9 cellular contexts compared by ENCODE assay signal in the genomic region with DNA sequence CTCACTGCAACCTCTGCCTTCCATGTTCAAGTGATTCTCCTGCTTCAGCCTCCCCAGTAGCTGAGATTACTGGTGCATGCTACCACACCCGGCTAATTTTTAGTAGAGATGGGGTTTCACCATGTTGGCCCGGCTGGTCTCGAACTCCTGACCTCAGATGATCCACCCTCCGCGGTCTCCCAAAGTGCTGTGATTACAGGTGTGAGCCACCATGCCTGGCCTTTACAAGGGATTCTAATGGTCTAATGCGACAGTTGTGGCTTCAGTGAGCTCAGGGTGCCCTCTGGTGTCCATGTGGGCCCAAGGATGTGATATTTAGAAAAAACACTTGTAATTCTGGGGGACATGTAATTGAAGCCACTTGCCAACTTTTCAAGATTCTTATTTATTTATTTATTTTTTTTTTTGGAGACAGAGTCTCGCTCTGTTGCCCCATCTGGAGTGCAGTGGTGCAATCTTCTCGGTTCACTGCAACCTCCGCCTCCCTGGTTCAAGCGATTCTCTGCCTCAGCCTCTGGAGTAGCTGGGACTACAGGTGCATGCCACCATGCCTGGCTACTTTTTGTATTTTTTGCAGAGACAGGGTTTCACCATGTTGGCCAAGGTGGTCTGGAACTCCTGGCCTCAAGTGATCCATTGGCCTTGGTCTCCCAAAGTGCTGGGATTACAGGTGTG. TPM values are rescaled to one million over a fixed set of nuclear protein-coding genes. Genes with fewer than 3 reads are reported as not detected.
DNase-seq lines count a peak whose midpoint lies in the region; ATAC-seq and TF ChIP-seq lines count a peak whose summit lies in the region.
"Not testable (repeated sequence)": the region's sequence is repeated elsewhere in the genome, so short reads cannot be mapped to it uniquely, and the experiment has no call there.
"Had no signal": no experiment of that assay in that cellular context is flagged by ENCODE, and none has a peak within 500 bp of the region (broad histone marks: within the 10 kb centered on the region; RNA-seq: fewer than 3 reads in every experiment).

No MANE protein-coding gene starts in this region.

- in situ Hi-C loops in brain microvascular endothelial cell (cut with HindIII; ENCODE audit: low pct_ligation_motif_present, low sequenced_read_pairs) = not testable (repeated sequence)

- not testable (repeated sequence) for H3K4me1 ChIP-seq in right atrium auricular region, parathyroid adenoma
- peaks cover 8 to 22% (median 14%) of the 10 kb centered on the region in 4 donors for H3K4me1 ChIP-seq in upper lobe of left lung

- H3K9ac ChIP-seq in parathyroid adenoma = not testable (repeated sequence)

- H3K9me3 ChIP-seq in right atrium auricular region; parathyroid adenoma (ENCODE audit: control insufficient read depth, low read length); upper lobe of left lung: not testable (repeated sequence)

- TF ChIP-seq CTCF in brain microvascular endothelial cell (IDR thresholded peaks at IDR 0.05; ENCODE audit: low read depth, low read length, missing control alignments) (peak; percentile 75), right atrium auricular region (IDR thresholded peaks at IDR 0.05) (peak; percentile 27 to 70), parathyroid adenoma (IDR thresholded peaks at IDR 0.05) (peak; percentile 56), upper lobe of left lung (IDR thresholded peaks at IDR 0.05) (peak; percentile 34 to 71 (median 46))

- ATAC-seq in upper lobe of left lung (ENCODE audit: low FRiP score in 2 of 2) = peak; percentile 39 to 56

- not testable (repeated sequence) for H3K27me3 ChIP-seq in brain microvascular endothelial cell (replicated peaks); right atrium auricular region; parathyroid adenoma (ENCODE audit: control insufficient read depth, insufficient read depth, low read length); upper lobe of left lung

- H2AFZ ChIP-seq in parathyroid adenoma = not testable (repeated sequence)

- not testable (repeated sequence) for H3K79me2 ChIP-seq in parathyroid adenoma

- not testable (repeated sequence) for H3K4me2 ChIP-seq in parathyroid adenoma (ENCODE audit: low read length)

- 55 to 65% methylated on average over 10 of the region's 10 CpGs for WGBS in upper lobe of left lung, 2 donors

- not testable (repeated sequence) for H3K36me3 ChIP-seq in brain microvascular endothelial cell (replicated peaks); right atrium auricular region; parathyroid adenoma (ENCODE audit: control insufficient read depth, insufficient read depth, low read length); upper lobe of left lung

- not testable (repeated sequence) for TF ChIP-seq EP300 in upper lobe of left lung (IDR thresholded peaks at IDR 0.05)

- H3K27ac ChIP-seq in brain microvascular endothelial cell, right atrium auricular region, parathyroid adenoma, upper lobe of left lung: not testable (repeated sequence)

- not testable (repeated sequence) for H3K4me3 ChIP-seq in brain microvascular endothelial cell (ENCODE audit: low read depth, low read length); right atrium auricular region; parathyroid adenoma (ENCODE audit: low read depth, low read length); upper lobe of left lung

- not testable (repeated sequence) for TF ChIP-seq POLR2A in upper lobe of left lung (IDR thresholded peaks at IDR 0.05)

- peak; percentile 73 for DNase-seq in EL
- peak; percentile 79 for DNase-seq in LoVo (ENCODE audit: low spot score)
- peak; percentile 43 to 47 for DNase-seq in NOMO-1 (lab: John Stamatoyannopoulos, UW; ENCODE audit: unreplicated experiment in 2 of 2)
- DNase-seq in activated CD4-positive, alpha-beta T cell treated with anti-CD3 and anti-CD28 coated beads for 24 hours (ENCODE audit: low read depth in 2 of 2) = peak; percentile 42
- DNase-seq in brain microvascular endothelial cell = peak; percentile 67
- not testable (repeated sequence) for DNase-seq in right atrium auricular region (ENCODE audit: low spot score)
- DNase-seq in upper lobe of left lung = peak in 1 of 2 donors; percentile 71

RNA-seq across cellular contexts. Expression of gene POU5F1, which starts 22.1 kb away (rescaled TPM):
- not detected for total RNA-seq in right atrium auricular region
- total RNA-seq in upper lobe of left lung = 10 to 100 TPM in 2 of 6 donors, 1 to 10 TPM in 4; 4.1 to 13.6 (median 5.7) TPM
- total RNA-seq: posterior vena cava had no signal

RNA-seq across cellular contexts. Expression of gene TCF19, which starts 34.2 kb away (rescaled TPM):
- total RNA-seq in right atrium auricular region (1 to 10 TPM; 1.5 to 1.6 TPM), upper lobe of left lung (10 to 100 TPM in 1 of 6 donors, 1 to 10 TPM in 5; 4.2 to 10.0 (median 5.3) TPM)

RNA-seq across cellular contexts. Expression of gene CCHCR1, which starts 35.0 kb away (rescaled TPM):
- total RNA-seq in right atrium auricular region = 1 to 10 TPM; 7.6 to 9.1 TPM
- total RNA-seq in upper lobe of left lung = 10 to 100 TPM in 5 of 6 donors, 1 to 10 TPM in 1; 5.5 to 83.8 (median 19.5) TPM

RNA-seq across cellular contexts. Expression of gene PSORS1C2, which starts 53.7 kb away (rescaled TPM):
- total RNA-seq in right atrium auricular region = not detected
- total RNA-seq in upper lobe of left lung = not detected
- total RNA-seq: posterior vena cava had no signal

Comparison
In these comparisons a context has a peak if more than half of its experiments do, and no peak if none do; other contexts are left out.
1. RNA of gene POU5F1, which starts 22.1 kb away (total RNA-seq): 4.1 to 13.6 TPM in upper lobe of left lung; not detected in right atrium auricular region; every median in the first group is over 4 times any median in the second.
2. Peak in every context shown above with its lines, with median percentiles within 50 percentile points of each other: CTCF ChIP-seq.